ENCODE assay signal across 12 cellular contexts in genomic region chr5:80198399-80198798, GRCh38. TPM values are rescaled to one million over a fixed set of nuclear protein-coding genes. Genes with fewer than 3 reads are reported as not detected.
DNase-seq lines count a peak whose midpoint lies in the region; ATAC-seq, FAIRE-seq and TF ChIP-seq lines count a peak whose summit lies in the region.
"Had no signal": no experiment of that assay in that cellular context is flagged by ENCODE, and none has a peak within 500 bp of the region (broad histone marks: within the 10 kb centered on the region; RNA-seq: fewer than 3 reads in every experiment).

No MANE protein-coding gene starts in this region.

- TF ChIP-seq RAD21 in HepG2 (CRISPR knock-in tag; IDR thresholded peaks at IDR 0.05) = no peak

- H3K36me3 ChIP-seq in BLaER1 treated with 17β-estradiol and CSF1 and Interleukin-3, amounts not matched to agents 10 nM and 100 nM = peaks cover 69 to 83% (median 75%) of the 10 kb centered on the region in 11 experiments
- peaks cover 8 to 39% of the 10 kb centered on the region in 2 experiments for H3K36me3 ChIP-seq in HepG2 (replicated peaks in 1 of 2; ENCODE audit: control insufficient read depth in 1 of 2, insufficient read depth in 2 of 2, low read length in 2 of 2)

- no peak overlapping the region for H3K4me3 Mint-ChIP-seq in T-helper 17 cell
- H3K4me3 Mint-ChIP-seq: B cell had no signal

- H3K79me2 ChIP-seq in HepG2 (ENCODE audit: insufficient read depth, low read length) = peaks cover 28% of the 10 kb centered on the region

- no peak overlapping the region; a peak in 1 of 22 replicates for H3K9ac ChIP-seq in BLaER1 treated with 17β-estradiol and CSF1 and Interleukin-3, amounts not matched to agents 10 nM and 100 nM
- no peak overlapping the region for H3K9ac ChIP-seq in HepG2 (ENCODE audit: insufficient read depth, low read depth, low read length)

- H3K27ac ChIP-seq in BLaER1 treated with 17β-estradiol and CSF1 and Interleukin-3, amounts not matched to agents 10 nM and 100 nM = peak overlapping the region in 9 of 11 experiments; percentile 2 to 89 (median 41); a peak in 13 of 22 replicates
- no peak overlapping the region for H3K27ac ChIP-seq in HepG2 (ENCODE audit: extremely low read length, insufficient read depth, low read length)

- CTCF ChIA-PET in HepG2 (lab: Yijun Ruan, JAX; ENCODE audit: low intra/inter-chr PET ratio, low total read pairs) = no interaction called here

- TF ChIP-seq POLR2A in HepG2 (IDR thresholded peaks at IDR 0.05; ENCODE audit: insufficient read depth in 1 of 2, low read depth in 2 of 2, low read length in 2 of 2) = no peak

- WGBS in HepG2 (ENCODE audit: low lambda C conversion rate) = 96% methylated on average over 10 of the region's 11 CpGs

- H3K36me3 Mint-ChIP-seq in T-helper 17 cell (ENCODE audit: low read depth) = peaks cover 14% of the 10 kb centered on the region

- TF ChIP-seq EP300 in HepG2 (IDR thresholded peaks at IDR 0.05; ENCODE audit: low read depth in 2 of 2, low read length in 2 of 2) = no peak
- no peak for TF ChIP-seq EP300 in HepG2 (CRISPR knock-in tag; IDR thresholded peaks at IDR 0.05; ENCODE audit: borderline replicate concordance)

- BruUV-seq in HepG2 (replicated peaks; lab: Mats Ljungman, UMichigan) = no TSS peak

- ATAC-seq in T-helper 17 cell (no peak), GM21529 (IDR thresholded peaks at IDR 0.05; ENCODE audit: unreplicated experiment) (no peak), HG03175 (IDR thresholded peaks at IDR 0.05; ENCODE audit: unreplicated experiment) (no peak), HepG2 (no peak)

- no peak for TF ChIP-seq CTCF in HepG2 (CRISPR knock-in tag; IDR thresholded peaks at IDR 0.05)

- H3K27me3 Mint-ChIP-seq in T-helper 17 cell = no peaks in the 10 kb centered on the region
- H3K27me3 Mint-ChIP-seq: B cell had no signal

- in situ Hi-C loops in HepG2 (cut with HindIII; ENCODE audit: extremely low pct_ligation_motif_present, low pct_unique_long_range_greater_than_20kb) = no loop called here

- peaks cover 0 to 31% (median 0%) of the 10 kb centered on the region in 11 experiments; a peak in 5 of 22 replicates for H3K9me3 ChIP-seq in BLaER1 treated with 17β-estradiol and CSF1 and Interleukin-3, amounts not matched to agents 10 nM and 100 nM (replicated peaks in 1 of 11)
- H3K9me3 ChIP-seq in T-helper 17 cell (ENCODE audit: control insufficient read depth, low read length, poor library complexity, severe bottlenecking) = no peaks in the 10 kb centered on the region
- H3K9me3 ChIP-seq in HepG2 (ENCODE audit: low read length) = no peaks in the 10 kb centered on the region

- POLR2A ChIA-PET in HepG2 (lab: Yijun Ruan, JAX) = no interaction called here

- H3K4me1 ChIP-seq in BLaER1 treated with 17β-estradiol and CSF1 and Interleukin-3, amounts not matched to agents 10 nM and 100 nM = peaks cover 42 to 71% (median 65%) of the 10 kb centered on the region in 10 experiments
- H3K4me1 ChIP-seq in HepG2 (ENCODE audit: insufficient read depth, low read length) = peaks cover 8% of the 10 kb centered on the region

- peak overlapping the region in 8 of 11 experiments; percentile 8 to 88 (median 31); a peak in 14 of 22 replicates for H3K4me2 ChIP-seq in BLaER1 treated with 17β-estradiol and CSF1 and Interleukin-3, amounts not matched to agents 10 nM and 100 nM
- H3K4me2 ChIP-seq in HepG2 (ENCODE audit: low read depth, low read length) = no peak overlapping the region

- H3K27ac Mint-ChIP-seq in T-helper 17 cell = peak overlapping the region; percentile 98
- H3K27ac Mint-ChIP-seq: B cell had no signal

- intact Hi-C loops in head of caudate nucleus (cut with DNase I) = no loop called here
- intact Hi-C loops in HepG2 (cut with micrococcal nuclease; ENCODE audit: unreplicated experiment) = no loop called here

- DNase-seq in T-helper 17 cell (no peak), head of caudate nucleus (peak; percentile 68 to 95 (median 89)), pons (ENCODE audit: low spot score) (peak; percentile 95), HepG2 (ENCODE audit: low spot score) (no peak), NCI-H69 (lab: John Stamatoyannopoulos, UW) (no peak)
- DNase-seq: activated CD8-positive, alpha-beta memory T cell treated with anti-CD3 and anti-CD28 coated beads, Interleukin-2, amount 50 U/mL, for 48 hours; NCI-H345; retina had no signal

- H2AFZ ChIP-seq in HepG2 (ENCODE audit: low read length) = no peak overlapping the region

- H4K20me1 ChIP-seq in BLaER1 treated with 17β-estradiol and CSF1 and Interleukin-3, amounts not matched to agents 10 nM and 100 nM = peaks cover 0 to 98% (median 6%) of the 10 kb centered on the region in 11 experiments; a peak in 12 of 22 replicates
- no peaks in the 10 kb centered on the region for H4K20me1 ChIP-seq in HepG2 (ENCODE audit: insufficient read depth, low read length)

- no peak for FAIRE-seq in HepG2 (lab: Jason Lieb, UNC)

- H3K4me1 Mint-ChIP-seq in T-helper 17 cell = peaks cover 61% of the 10 kb centered on the region

- no peaks in the 10 kb centered on the region for H3K27me3 ChIP-seq in BLaER1 treated with 17β-estradiol and CSF1 and Interleukin-3, amounts not matched to agents 10 nM and 100 nM
- no peaks in the 10 kb centered on the region for H3K27me3 ChIP-seq in HepG2 (ENCODE audit: control insufficient read depth in 1 of 2, insufficient read depth in 2 of 2, low read length in 2 of 2)

- no peak overlapping the region for H3K4me3 ChIP-seq in BLaER1 treated with 17β-estradiol and CSF1 and Interleukin-3, amounts not matched to agents 10 nM and 100 nM
- H3K4me3 ChIP-seq in HepG2 (replicated peaks in 1 of 3; ENCODE audit: insufficient read depth in 1 of 3, low read depth in 2 of 3, low read length in 3 of 3) = no peak overlapping the region

TF ChIP-seq in HepG2, 621 proteins besides CTCF, POLR2A, EP300 and RAD21 (continues in another document):
- TF ChIP-seq FOXA3 (CRISPR knock-in tag; IDR thresholded peaks at IDR 0.05) (no peak), SUZ12 (IDR thresholded peaks at IDR 0.05; ENCODE audit: low read depth, low read length) (no peak), ZNF670 (CRISPR knock-in tag; IDR thresholded peaks at IDR 0.05; ENCODE audit: borderline replicate concordance) (no peak), BCL3 (CRISPR knock-in tag; IDR thresholded peaks at IDR 0.05) (no peak), SKI (IDR thresholded peaks at IDR 0.05; ENCODE audit: partially characterized antibody) (no peak)

RNA-seq across cellular contexts. Expression of gene SERINC5, which starts 57.4 kb away (rescaled TPM):
- 100 to 1,000 TPM; 118 to 119 TPM for total RNA-seq in T-helper 17 cell
- total RNA-seq in HepG2 (2016; rRNA removed; fragmentation: Illumina TruSeq; extraction: Trizol) = 22.8 and 23.1 TPM in 2 replicates
- 5.4 and 6.5 TPM in 2 replicates for total RNA-seq in HepG2 (2016; cell fraction: cytosol; rRNA removed; fragmentation: Illumina TruSeq; extraction: Trizol; ENCODE audit: low read depth)
- total RNA-seq in HepG2 (2016; cell fraction: insoluble cytoplasmic fraction; rRNA removed; fragmentation: Illumina TruSeq; extraction: Trizol) = 21.5 and 23.8 TPM in 2 replicates
- 9.0 and 9.4 TPM in 2 replicates for total RNA-seq in HepG2 (2016; cell fraction: membrane; rRNA removed; fragmentation: Illumina TruSeq; extraction: Trizol)
- 33.8 and 36.7 TPM in 2 replicates for total RNA-seq in HepG2 (2016; cell fraction: nucleus; rRNA removed; fragmentation: Illumina TruSeq; extraction: Trizol)
- 17.3 TPM in 2 replicates for polyA plus RNA-seq in HepG2 (2011; rRNA removed)
- 12.6 and 17.2 TPM in 2 replicates for polyA plus RNA-seq in HepG2 (2011; cell fraction: cytosol; rRNA removed)
- 7.1 and 8.9 TPM in 2 replicates for polyA plus RNA-seq in HepG2 (2011; cell fraction: nucleus; rRNA removed)
- 19.5 and 21.6 TPM in 2 replicates for polyA plus RNA-seq in HepG2 (2012)
- 0.84 and 0.86 TPM in 2 replicates for polyA plus RNA-seq in HepG2 (2016; cell fraction: cytosol; fragmentation: Illumina TruSeq; extraction: Trizol; ENCODE audit: low read depth)
- 9.7 and 9.9 TPM in 2 replicates for polyA plus RNA-seq in HepG2 (2016; cell fraction: insoluble cytoplasmic fraction; fragmentation: Illumina TruSeq; extraction: Trizol; ENCODE audit: low read depth)
- 2.2 and 3.1 TPM in 2 replicates for polyA plus RNA-seq in HepG2 (2016; cell fraction: membrane; fragmentation: Illumina TruSeq; extraction: Trizol; ENCODE audit: low read depth)
- 20.5 and 22.1 TPM in 2 replicates for polyA plus RNA-seq in HepG2 (2016; cell fraction: nucleus; fragmentation: Illumina TruSeq; extraction: Trizol; ENCODE audit: insufficient read depth, low read depth)
- polyA minus RNA-seq in HepG2 (2011; rRNA and poly(A)+ RNA removed; ENCODE audit: low replicate concordance) = 6.4 and 56.6 TPM in 2 replicates
- polyA minus RNA-seq in HepG2 (2011; cell fraction: cytosol; rRNA and poly(A)+ RNA removed) = 25.1 and 29.5 TPM in 2 replicates
- 22.3 and 25.4 TPM in 2 replicates for polyA minus RNA-seq in HepG2 (2011; cell fraction: nucleus; rRNA and poly(A)+ RNA removed)

Comparison
In these comparisons a context has a peak if more than half of its experiments do, and no peak if none do; other contexts are left out.
1. DNase-seq: peak in head of caudate nucleus (42 of 42) and pons (single experiment); none in T-helper 17 cell (0 of 3), HepG2 (single experiment) and NCI-H69 (single experiment).